8 cellular contexts compared by ENCODE assay signal in genomic region chr10:71211759-71212248, GRCh38. TPM values are rescaled to one million over a fixed set of nuclear protein-coding genes. Genes with fewer than 3 reads are reported as not detected.
A peak's percentile ranks its signal among the peaks of the same experiment; 100 is the strongest.
DNase-seq lines count a peak whose midpoint lies in the region; ATAC-seq and TF ChIP-seq lines count a peak whose summit lies in the region.

No MANE protein-coding gene starts in this region.

- no peak overlapping the region for H3K27ac Mint-ChIP-seq in activated CD8-positive, alpha-beta memory T cell treated with anti-CD3 and anti-CD28 coated beads, Interleukin-2, amount 10 ng/mL, durations not matched to agents 7 days and 5 days

- ATAC-seq in activated CD8-positive, alpha-beta memory T cell treated with anti-CD3 and anti-CD28 coated beads, Interleukin-2, amount 10 ng/mL, durations not matched to agents 7 days and 5 days: no peak
- ATAC-seq in body of pancreas: no peak
- no peak for ATAC-seq in thoracic aorta (ENCODE audit: insufficient number of reproducible peaks, low FRiP score, low read depth)

- no peak overlapping the region for H3K9ac ChIP-seq in liver (ENCODE audit: low read depth in 1 of 2, low read length in 2 of 2)

- WGBS in body of pancreas, 2 donors: 4 to 7% methylated on average over 6 of the region's 6 CpGs
- WGBS in liver: 5% methylated on average over 6 of the region's 6 CpGs

- peaks cover 53% of the 10 kb centered on the region for H3K4me1 ChIP-seq in body of pancreas
- peaks cover 14 to 28% (median 21%) of the 10 kb centered on the region in 4 donors for H3K4me1 ChIP-seq in liver (ENCODE audit: control insufficient read depth in 4 of 4, insufficient read depth in 4 of 4, low read length in 3 of 4)
- H3K4me1 ChIP-seq in thoracic aorta (ENCODE audit: control insufficient read depth in 1 of 2, low read depth in 2 of 2): peaks cover 3 to 39% of the 10 kb centered on the region in 2 donors

- no peaks in the 10 kb centered on the region for H3K36me3 ChIP-seq in body of pancreas (replicated peaks in 1 of 2; ENCODE audit: insufficient read depth in 1 of 2, low read depth in 2 of 2)
- no peaks in the 10 kb centered on the region for H3K36me3 ChIP-seq in liver (ENCODE audit: control insufficient read depth in 4 of 4, insufficient read depth in 3 of 4, low read depth in 1 of 4, low read length in 3 of 4)
- no peaks in the 10 kb centered on the region for H3K36me3 ChIP-seq in thoracic aorta

- H3K9me3 ChIP-seq in body of pancreas: no peaks in the 10 kb centered on the region
- H3K9me3 ChIP-seq in liver (ENCODE audit: control insufficient read depth in 4 of 4, low read length in 3 of 4): no peaks in the 10 kb centered on the region
- H3K9me3 ChIP-seq in thoracic aorta: no peaks in the 10 kb centered on the region

- intact Hi-C loops in body of pancreas (cut with DNase I): no loop called here

- DNase-seq in activated CD8-positive, alpha-beta memory T cell treated with anti-CD3 and anti-CD28 coated beads, Interleukin-2, amount 50 U/mL, for 48 hours: peak; percentile 49
- DNase-seq in activated CD8-positive, alpha-beta memory T cell treated with anti-CD3 and anti-CD28 coated beads, Interleukin-2, amount 10 ng/mL, durations not matched to agents 7 days and 5 days: no peak
- DNase-seq in body of pancreas (peak in 1 of 4 donors; percentile 16), thoracic aorta (ENCODE audit: low spot score) (no peak), activated gamma-delta T cell (lab: John Stamatoyannopoulos, UW) (no peak), dedifferentiated amniotic fluid mesenchymal stem cell (ENCODE audit: extremely low spot score) (no peak)
- no peak for DNase-seq in activated CD4-positive, CD25-positive, alpha-beta regulatory T cell (lab: John Stamatoyannopoulos, UW)

- peaks cover 82% of the 10 kb centered on the region for H3K27me3 Mint-ChIP-seq in activated CD8-positive, alpha-beta memory T cell treated with anti-CD3 and anti-CD28 coated beads, Interleukin-2, amount 10 ng/mL, durations not matched to agents 7 days and 5 days

- H3K36me3 Mint-ChIP-seq in activated CD8-positive, alpha-beta memory T cell treated with anti-CD3 and anti-CD28 coated beads, Interleukin-2, amount 10 ng/mL, durations not matched to agents 7 days and 5 days: no peaks in the 10 kb centered on the region

- no peaks in the 10 kb centered on the region for H3K9me3 Mint-ChIP-seq in activated CD8-positive, alpha-beta memory T cell treated with anti-CD3 and anti-CD28 coated beads, Interleukin-2, amount 10 ng/mL, durations not matched to agents 7 days and 5 days (ENCODE audit: low read depth)

- H3K27ac ChIP-seq in body of pancreas (peak overlapping the region in 3 of 4 donors; percentile 71 to 87 (median 83)), liver (ENCODE audit: low read depth in 1 of 2, low read length in 2 of 2) (peak overlapping the region in 1 of 2 donors; percentile 25), thoracic aorta (peak overlapping the region; percentile 77 to 87)

- TF ChIP-seq RAD21 in liver (IDR thresholded peaks at IDR 0.05): no peak

- H3K27me3 ChIP-seq in body of pancreas: no peaks in the 10 kb centered on the region
- H3K27me3 ChIP-seq in liver (ENCODE audit: control insufficient read depth in 4 of 4, insufficient read depth in 4 of 4, low read length in 3 of 4): peaks cover 0 to 10% (median 5%) of the 10 kb centered on the region in 4 donors
- H3K27me3 ChIP-seq in thoracic aorta (replicated peaks; ENCODE audit: insufficient read depth): no peaks in the 10 kb centered on the region

- no peak overlapping the region for H3K4me3 ChIP-seq in body of pancreas
- H3K4me3 ChIP-seq in liver (ENCODE audit: low read depth in 1 of 3, low read length in 3 of 3): peak overlapping the region in 2 of 3 donors; percentile 22 to 63
- H3K4me3 ChIP-seq in thoracic aorta: peak overlapping the region; percentile 89

- TF ChIP-seq CTCF in body of pancreas (IDR thresholded peaks at IDR 0.05) (no peak), liver (IDR thresholded peaks at IDR 0.05; ENCODE audit: low read depth, low read length, missing input control) (no peak), thoracic aorta (IDR thresholded peaks at IDR 0.05) (no peak)

- CTCF ChIA-PET in activated CD8-positive, alpha-beta memory T cell treated with anti-CD3 and anti-CD28 coated beads, Interleukin-2, amount 10 ng/mL, durations not matched to agents 7 days and 5 days (lab: Charles Lee): no interaction called here

- peaks cover 9% of the 10 kb centered on the region for H3K4me1 Mint-ChIP-seq in activated CD8-positive, alpha-beta memory T cell treated with anti-CD3 and anti-CD28 coated beads, Interleukin-2, amount 10 ng/mL, durations not matched to agents 7 days and 5 days

- H3K4me3 Mint-ChIP-seq in activated CD8-positive, alpha-beta memory T cell treated with anti-CD3 and anti-CD28 coated beads, Interleukin-2, amount 10 ng/mL, durations not matched to agents 7 days and 5 days: no peak overlapping the region

- TF ChIP-seq POLR2A in body of pancreas (IDR thresholded peaks at IDR 0.05): no peak

TF ChIP-seq in liver, 16 proteins besides CTCF, POLR2A, EP300 and RAD21:
- no peak for TF ChIP-seq REST (IDR thresholded peaks at IDR 0.05)
- peak in 1 of 2 donors; percentile 35 for TF ChIP-seq HNF4A (conservative IDR thresholded peaks at IDR 0.05)
- TF ChIP-seq ATF3 (IDR thresholded peaks at IDR 0.05): no peak
- TF ChIP-seq TAF1 (conservative IDR thresholded peaks at IDR 0.05): no peak

RNA-seq across cellular contexts. Expression of gene UNC5B, which starts 0.6 kb away (rescaled TPM):
- under 1 TPM in 1 of 2 experiments, not detected in 1; 0.06 TPM for total RNA-seq in activated CD8-positive, alpha-beta memory T cell treated with anti-CD3 and anti-CD28 coated beads, Interleukin-2, amount 10 ng/mL, durations not matched to agents 7 days and 5 days
- total RNA-seq in body of pancreas (10 to 100 TPM; 10.4 to 11.2 TPM), liver (1 to 10 TPM; 1.4 to 1.8 TPM), thoracic aorta (10 to 100 TPM; 18.3 to 24.2 TPM)
- 1 to 10 TPM in 1 of 2 donors, under 1 TPM in 1; 0.56 to 1.2 TPM for polyA plus RNA-seq in liver

Comparison
In these comparisons a context has a peak if more than half of its experiments do, and no peak if none do; other contexts are left out.
1. H3K4me3 ChIP-seq: peak in liver (2 of 3) and thoracic aorta (single experiment); none in body of pancreas (0 of 2).
2. RNA of gene UNC5B, which starts 0.6 kb away (total RNA-seq): 18.3 to 24.2 TPM in thoracic aorta and 10.4 to 11.2 TPM in body of pancreas; 1.4 to 1.8 TPM in liver and 0.06 TPM in activated CD8-positive, alpha-beta memory T cell treated with anti-CD3 and anti-CD28 coated beads, Interleukin-2, amount 10 ng/mL, durations not matched to agents 7 days and 5 days; every median in the first group is over 4 times any median in the second.